Comparison of ENCODE assay signal across 16 cellular contexts in the genomic region with DNA sequence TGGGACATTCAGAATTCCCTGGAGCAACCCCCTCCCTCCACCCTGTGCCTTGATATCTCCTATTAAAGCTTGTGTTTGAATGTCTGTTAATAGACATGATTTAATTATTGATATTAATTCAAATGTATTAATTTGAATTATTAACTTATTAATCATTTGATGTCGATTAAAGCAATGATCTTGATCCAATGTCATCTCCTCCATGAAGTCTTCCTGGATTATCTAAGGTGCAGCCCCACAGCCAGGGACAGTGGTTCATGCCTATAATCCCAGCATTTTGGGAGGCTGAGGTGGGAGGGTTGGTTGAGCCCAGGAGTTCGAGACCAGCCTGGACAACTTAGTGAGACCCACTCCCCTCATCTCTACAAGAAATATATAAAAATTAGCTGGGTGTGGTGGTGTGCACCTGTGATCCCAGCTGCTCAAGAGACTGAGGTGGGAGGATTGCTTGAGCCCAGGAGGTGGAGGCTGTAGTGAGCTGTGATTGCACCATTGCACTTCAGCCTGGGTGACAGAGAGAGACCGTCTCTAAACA. TPM values are rescaled to one million over a fixed set of nuclear protein-coding genes. Genes with fewer than 3 reads are reported as not detected.
DNase-seq lines count a peak whose midpoint lies in the region; ATAC-seq and TF ChIP-seq lines count a peak whose summit lies in the region.
"Had no signal": no experiment of that assay in that cellular context is flagged by ENCODE, and none has a peak within 500 bp of the region (broad histone marks: within the 10 kb centered on the region; RNA-seq: fewer than 3 reads in every experiment).

No MANE protein-coding gene starts in this region.

- H3K79me2 ChIP-seq in PC-9 (ENCODE audit: low read depth) = peaks cover 7% of the 10 kb centered on the region; the same call in 1 of the 2 replicates

- POLR2A ChIA-PET in PC-9 (lab: Charles Lee; ENCODE audit: unreplicated experiment) = no interaction called here

- no peak for TF ChIP-seq EP300 in suprapubic skin (IDR thresholded peaks at IDR 0.05)

- BruUV-seq in PC-9 (replicated peaks; lab: Mats Ljungman, UMichigan) = no TSS peak

- TF ChIP-seq CTCF in heart left ventricle (IDR thresholded peaks at IDR 0.05) = no peak
- TF ChIP-seq CTCF in PC-9 (conservative IDR thresholded peaks at IDR 0.05) = no peak
- no peak for TF ChIP-seq CTCF in lower lobe of right lung (IDR thresholded peaks at IDR 0.05)
- no peak for TF ChIP-seq CTCF in suprapubic skin (IDR thresholded peaks at IDR 0.05)

- TF ChIP-seq POLR2A in heart left ventricle (IDR thresholded peaks at IDR 0.05) (no peak), suprapubic skin (IDR thresholded peaks at IDR 0.05) (no peak)

- DNase-seq in heart left ventricle (no peak), left ventricle myocardium superior (no peak), PC-9 (no peak), lower lobe of right lung (no peak), suprapubic skin (ENCODE audit: low spot score in 2 of 2) (no peak), posterior cingulate gyrus (no peak), anterior cingulate cortex (lab: John Stamatoyannopoulos, UW) (no peak)
- DNase-seq: 8988T; CD8-positive, alpha-beta T cell; DMS79; H9; NCI-H187 treated with DMSO at 0.1 percent for 48 hours; NCI-H345; NCI-H748 treated with DMSO at 0.1 percent for 48 hours had no signal

- intact Hi-C loops in heart left ventricle (cut with DNase I) = loop anchor here in 3 of 10 donors (5.0 kb wide), 1 partner anchor 69 kb away; no protein-coding TSS in a partner anchor
- intact Hi-C loops in left ventricle myocardium superior (cut with micrococcal nuclease) = no loop called here
- intact Hi-C loops in PC-9 (cut with micrococcal nuclease; ENCODE audit: unreplicated experiment) = loop anchor here (5.0 kb wide), 1 partner anchor 164 kb away; the partner anchor contains the start of gene TNFAIP8L1
- intact Hi-C loops in lower lobe of right lung (cut with DNase I) = no loop called here
- intact Hi-C loops in posterior cingulate gyrus (cut with DNase I) = no loop called here

- ATAC-seq in heart left ventricle = no peak
- no peak for ATAC-seq in left ventricle myocardium superior
- no peak for ATAC-seq in lower lobe of right lung
- no peak for ATAC-seq in GM21515 (IDR thresholded peaks at IDR 0.05; ENCODE audit: unreplicated experiment)
- ATAC-seq: CD8-positive, alpha-beta T cell had no signal

- no peaks in the 10 kb centered on the region for H4K20me1 ChIP-seq in PC-9 (ENCODE audit: insufficient read depth)

- H3K27me3 ChIP-seq in heart left ventricle = no peaks in the 10 kb centered on the region
- H3K27me3 ChIP-seq in PC-9 (ENCODE audit: insufficient read depth, low read depth) = no peaks in the 10 kb centered on the region
- no peaks in the 10 kb centered on the region for H3K27me3 ChIP-seq in lower lobe of right lung (ENCODE audit: low read depth)
- no peaks in the 10 kb centered on the region for H3K27me3 ChIP-seq in suprapubic skin

- peak overlapping the region; percentile 50 to 87 (median 72) for H3K27ac ChIP-seq in heart left ventricle
- peak overlapping the region; percentile 43; the same call in 1 of the 2 replicates for H3K27ac ChIP-seq in PC-9
- peak overlapping the region; percentile 64 for H3K27ac ChIP-seq in lower lobe of right lung
- H3K27ac ChIP-seq in suprapubic skin = peak overlapping the region; percentile 92
- H3K27ac ChIP-seq: HL-60 had no signal

- H3K4me2 ChIP-seq in PC-9 = peak overlapping the region; percentile 73

- H3K4me3 ChIP-seq in heart left ventricle (peak overlapping the region in 1 of 12 donors; percentile 12), PC-9 (no peak overlapping the region), lower lobe of right lung (no peak overlapping the region), suprapubic skin (no peak overlapping the region)

- H3K4me1 ChIP-seq in heart left ventricle (peaks cover 0 to 41% (median 11%) of the 10 kb centered on the region in 12 donors), PC-9 (replicated peaks; ENCODE audit: insufficient read depth) (peaks cover 21% of the 10 kb centered on the region), lower lobe of right lung (peaks cover 6% of the 10 kb centered on the region), suprapubic skin (peaks cover 29% of the 10 kb centered on the region)

- CTCF ChIA-PET in PC-9 (lab: Charles Lee) = no interaction called here

- H3F3A ChIP-seq in PC-9 (ENCODE audit: insufficient read depth, low read depth) = peaks cover 9% of the 10 kb centered on the region; the same call in 1 of the 2 replicates

- peaks cover 0 to 24% (median 8%) of the 10 kb centered on the region in 9 donors for H3K36me3 ChIP-seq in heart left ventricle
- no peaks in the 10 kb centered on the region for H3K36me3 ChIP-seq in PC-9 (ENCODE audit: low read depth)
- peaks cover 15% of the 10 kb centered on the region for H3K36me3 ChIP-seq in lower lobe of right lung
- peaks cover 12% of the 10 kb centered on the region for H3K36me3 ChIP-seq in suprapubic skin

- 92 to 95% (median 94%) methylated on average over 3 of the region's 3 CpGs for WGBS in heart left ventricle, 4 donors
- WGBS in suprapubic skin = 71% methylated on average over 3 of the region's 3 CpGs

- H2AFZ ChIP-seq in PC-9 = no peak overlapping the region

- H3K9me3 ChIP-seq in heart left ventricle (no peaks in the 10 kb centered on the region), PC-9 (ENCODE audit: insufficient read depth, low read depth) (no peaks in the 10 kb centered on the region), lower lobe of right lung (no peaks in the 10 kb centered on the region), suprapubic skin (no peaks in the 10 kb centered on the region)

- no peaks in the 10 kb centered on the region for H3K9me2 ChIP-seq in PC-9 (ENCODE audit: insufficient read depth)

RNA-seq across cellular contexts. Expression of gene FEM1A, which starts 9.6 kb away (rescaled TPM):
- total RNA-seq in heart left ventricle (10 to 100 TPM; 30.7 to 94.0 (median 41.8) TPM), left ventricle myocardium superior (49.6 TPM), PC-9 (2021) (6.5 and 7.0 TPM in 2 replicates), lower lobe of right lung (13.3 TPM), suprapubic skin (10 to 100 TPM; 29.6 to 51.8 (median 41.1) TPM)
- polyA plus RNA-seq in heart left ventricle = 10 to 100 TPM; 28.4 to 28.5 TPM

RNA-seq across cellular contexts. Expression of gene TICAM1, which starts 30.4 kb away (rescaled TPM):
- total RNA-seq in heart left ventricle (10 to 100 TPM in 1 of 9 donors, 1 to 10 TPM in 8; 3.7 to 13.6 (median 7.0) TPM), left ventricle myocardium superior (6.2 TPM), PC-9 (2021) (9.9 and 12.7 TPM in 2 replicates), lower lobe of right lung (14.6 TPM), suprapubic skin (10 to 100 TPM; 16.5 to 28.3 (median 20.3) TPM)
- 1 to 10 TPM; 4.0 to 8.6 TPM for polyA plus RNA-seq in heart left ventricle
